ENCODE assay signal across 8 cellular contexts in genomic region chr14:102928412-102929348, GRCh38. TPM values are rescaled to one million over a fixed set of nuclear protein-coding genes. Genes with fewer than 3 reads are reported as not detected.
DNase-seq lines count a peak whose midpoint lies in the region; ATAC-seq and TF ChIP-seq lines count a peak whose summit lies in the region.

No MANE protein-coding gene starts in this region.

- peak overlapping the region; percentile 98 for H2BK12ac ChIP-seq in neuronal stem cell (ENCODE audit: low read length)

- H3K9ac ChIP-seq in BLaER1 (peak overlapping the region; percentile 82), neuronal stem cell (ENCODE audit: low read depth, low read length, poor library complexity) (peak overlapping the region; percentile 88)

- peak overlapping the region; percentile 81 for H2BK15ac ChIP-seq in neuronal stem cell (ENCODE audit: low read length)

- no CpG with 5 or more reads among the region's 111 CpGs for WGBS in neuronal stem cell (ENCODE audit: extremely low coverage in 2 of 2, insufficient read length in 2 of 2, insufficient replicate concordance in 1 of 2), 2 donors

- H3K23ac ChIP-seq in neuronal stem cell (ENCODE audit: low read depth, low read length, poor library complexity): peak overlapping the region; percentile 94

- H3K14ac ChIP-seq in neuronal stem cell (ENCODE audit: low read length): peak overlapping the region; percentile 100

- H3K27me3 ChIP-seq in BLaER1: peaks cover 36% of the 10 kb centered on the region
- H3K27me3 ChIP-seq in neuronal stem cell (ENCODE audit: control insufficient read depth in 3 of 3, insufficient read depth in 3 of 3, low read depth in 1 of 3, low read length in 3 of 3): peaks cover 22 to 63% (median 34%) of the 10 kb centered on the region in 3 experiments
- peaks cover 8% of the 10 kb centered on the region for H3K27me3 ChIP-seq in thoracic aorta (replicated peaks; ENCODE audit: insufficient read depth)

- H3K9me3 ChIP-seq in BLaER1 (no peaks in the 10 kb centered on the region), neuronal stem cell (replicated peaks in 1 of 2; ENCODE audit: control insufficient read depth in 2 of 2, insufficient read depth in 1 of 2, low read depth in 1 of 2, low read length in 2 of 2) (peaks cover 0 to 5% of the 10 kb centered on the region in 2 donors), thoracic aorta (no peaks in the 10 kb centered on the region)

- H3K79me1 ChIP-seq in neuronal stem cell (ENCODE audit: low read depth, low read length): peaks cover 8% of the 10 kb centered on the region

- peak overlapping the region; percentile 65 for H4K8ac ChIP-seq in neuronal stem cell (ENCODE audit: low read depth, low read length)

- H3K4me1 ChIP-seq in BLaER1 (peaks cover 62% of the 10 kb centered on the region), neuronal stem cell (ENCODE audit: control insufficient read depth in 2 of 2, insufficient read depth in 1 of 2, low read depth in 1 of 2, low read length in 2 of 2) (peaks cover 12 to 15% of the 10 kb centered on the region in 2 donors), thoracic aorta (ENCODE audit: control insufficient read depth in 1 of 2, low read depth in 2 of 2) (peaks cover 23 to 31% of the 10 kb centered on the region in 2 donors)

- H3K4me3 ChIP-seq in BLaER1: peak overlapping the region; percentile 77
- H3K4me3 ChIP-seq in epithelial cell of proximal tubule (ENCODE audit: low read depth, low read length): peak overlapping the region; percentile 40
- peak overlapping the region; percentile 54 to 82 for H3K4me3 ChIP-seq in neuronal stem cell (ENCODE audit: low read length in 2 of 2)
- peak overlapping the region; percentile 69 for H3K4me3 ChIP-seq in thoracic aorta

- TF ChIP-seq CTCF in epithelial cell of proximal tubule (conservative IDR thresholded peaks at IDR 0.05; ENCODE audit: low read depth, low read length) (no peak), thoracic aorta (IDR thresholded peaks at IDR 0.05) (no peak)

- H4K91ac ChIP-seq in neuronal stem cell (ENCODE audit: low read depth, low read length, poor library complexity): no peak overlapping the region

- peaks cover 20% of the 10 kb centered on the region for H3K36me3 ChIP-seq in BLaER1
- peaks cover 5 to 17% of the 10 kb centered on the region in 2 donors for H3K36me3 ChIP-seq in neuronal stem cell (replicated peaks in 1 of 2; ENCODE audit: control insufficient read depth in 2 of 2, insufficient read depth in 2 of 2, low read length in 2 of 2)
- H3K36me3 ChIP-seq in thoracic aorta: no peaks in the 10 kb centered on the region

- peak overlapping the region; percentile 66 for H3K4ac ChIP-seq in neuronal stem cell (ENCODE audit: low read length)

- H3K27ac ChIP-seq in BLaER1: peak overlapping the region; percentile 89
- H3K27ac ChIP-seq in neuronal stem cell (replicated peaks; ENCODE audit: low read length): no peak overlapping the region
- no peak overlapping the region for H3K27ac ChIP-seq in thoracic aorta

- H3K4me2 ChIP-seq in BLaER1 (peak overlapping the region; percentile 99), neuronal stem cell (ENCODE audit: insufficient read depth, low read length, poor library complexity, severe bottlenecking) (peak overlapping the region; percentile 89)

- peak overlapping the region; percentile 96 for H2AFZ ChIP-seq in neuronal stem cell (ENCODE audit: low read length)

- peaks cover 27% of the 10 kb centered on the region for H4K20me1 ChIP-seq in BLaER1

- peak overlapping the region; percentile 98 for H3K18ac ChIP-seq in neuronal stem cell (ENCODE audit: low read length)

- peak overlapping the region; percentile 99 for H2AK5ac ChIP-seq in neuronal stem cell (ENCODE audit: low read depth, low read length)

- ATAC-seq in GM21390 (IDR thresholded peaks at IDR 0.05; ENCODE audit: unreplicated experiment): peak; percentile 49
- no peak for ATAC-seq in thoracic aorta (ENCODE audit: insufficient number of reproducible peaks, low FRiP score, low read depth)
- no peak for ATAC-seq in HG02763 (IDR thresholded peaks at IDR 0.05; ENCODE audit: unreplicated experiment)

- H2BK5ac ChIP-seq in neuronal stem cell (ENCODE audit: low read length): peak overlapping the region; percentile 24

- DNase-seq in NCI-H2029 (lab: John Stamatoyannopoulos, UW) (peak; percentile 26), epithelial cell of proximal tubule (ENCODE audit: low read depth) (no peak), neuronal stem cell (ENCODE audit: low spot score) (peak; percentile 66), thoracic aorta (ENCODE audit: low spot score) (no peak)
- peak; percentile 89 for DNase-seq in activated CD8-positive, alpha-beta memory T cell treated with anti-CD3 and anti-CD28 coated beads for 24 hours

- no peak overlapping the region for H2BK120ac ChIP-seq in neuronal stem cell (ENCODE audit: low read depth, low read length)

RNA-seq across cellular contexts. Expression of gene AMN, which starts 6.2 kb away (rescaled TPM):
- total RNA-seq in epithelial cell of proximal tubule: 0.06 TPM in 1 of 2 replicates, not detected in the other
- polyA plus RNA-seq in neuronal stem cell (2013, experiment 1 of 2): 0.46 TPM
- polyA plus RNA-seq in neuronal stem cell (2013, experiment 2 of 2): 0.28 TPM
- total RNA-seq in thoracic aorta: 1 to 10 TPM in 1 of 2 donors, not detected in 1; 2.4 TPM

Comparison
In these comparisons a context has a peak if more than half of its experiments do, and no peak if none do; other contexts are left out.
1. DNase-seq: peak in NCI-H2029 (single experiment), activated CD8-positive, alpha-beta memory T cell treated with anti-CD3 and anti-CD28 coated beads for 24 hours (single experiment) and neuronal stem cell (single experiment); none in epithelial cell of proximal tubule (single experiment) and thoracic aorta (single experiment).
2. Peak in every context shown above with its lines, with median percentiles within 50 percentile points of each other: H3K4me3 ChIP-seq.